Comparison of ENCODE assay signal across 25 cellular contexts in the genomic region with DNA sequence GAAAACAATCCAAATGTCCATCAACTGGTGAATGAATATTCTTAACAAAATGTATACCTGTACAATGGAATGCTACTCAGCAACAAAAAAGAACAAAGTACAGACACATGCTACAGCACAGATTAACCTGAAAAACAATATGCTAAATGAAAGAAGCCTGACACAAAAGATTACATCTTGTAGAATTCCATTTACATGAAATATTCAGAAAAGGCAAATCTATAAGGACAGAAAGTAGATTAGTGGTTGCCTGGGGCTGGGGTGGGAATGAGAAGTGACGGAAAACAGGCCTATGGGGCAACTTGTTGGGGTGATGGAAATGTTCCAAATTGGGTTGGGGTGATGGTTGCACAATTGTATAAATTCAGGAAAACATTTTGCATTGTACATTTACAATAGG.
"Had no signal": no experiment of that assay in that cellular context is flagged by ENCODE, and none has a peak within 500 bp of the region (broad histone marks: within the 10 kb centered on the region; RNA-seq: fewer than 3 reads in every experiment).

No MANE protein-coding gene starts in this region.

- ATAC-seq: activated CD4-positive, alpha-beta T cell treated with anti-CD3 and anti-CD28 coated beads for 36 hours; activated T-helper 17 cell treated with anti-CD3 and anti-CD28 coated beads, Interleukin-2, amount 50 U/mL, for 72 hours; body of pancreas; esophagus mucosa had no signal

- H3K36me3 ChIP-seq: colonic mucosa had no signal

- H3K4me3 ChIP-seq: body of pancreas, colonic mucosa had no signal

- H3K27me3 ChIP-seq: body of pancreas, colonic mucosa had no signal

- DNase-seq: activated CD4-positive, alpha-beta memory T cell treated with anti-CD3 and anti-CD28 coated beads, Interleukin-2, amount 10 ng/mL, durations not matched to agents 7 days and 5 days; activated CD4-positive, alpha-beta T cell treated with anti-CD3 and anti-CD28 coated beads for 36 hours; activated CD4-positive, alpha-beta T cell treated with anti-CD3 and anti-CD28 coated beads, Interleukin-2, amount 10 ng/mL, durations not matched to agents 7 days and 5 days; activated CD4-positive, alpha-beta T cell treated with anti-CD3 and anti-CD28 coated beads, Interleukin-2, amount 50 U/mL, for 4 hours; activated CD4-positive, CD25-positive, alpha-beta regulatory T cell; activated CD4-positive, CD25-positive, alpha-beta regulatory T cell treated with anti-CD3 and anti-CD28 coated beads, Interleukin-2, amount 50 U/mL, for 72 hours; activated CD8-positive, alpha-beta memory T cell treated with anti-CD3 and anti-CD28 coated beads, Interleukin-2, amount 50 U/mL, for 48 hours; activated effector memory CD4-positive, alpha-beta T cell treated with Interleukin-2 at 50 U/mL for 16 hours; activated gamma-delta T cell treated with Interleukin-2 at 50 U/mL for 16 hours; activated naive CD4-positive, alpha-beta T cell treated with anti-CD3 and anti-CD28 coated beads, Interleukin-2, amount 50 U/mL, for 16 hours; activated naive CD4-positive, alpha-beta T cell treated with Interleukin-2 at 50 U/mL for 16 hours; activated T-cell treated with anti-CD3 and anti-CD28 coated beads for 4 hours; activated T-cell treated with anti-CD3 and anti-CD28 coated beads, Interleukin-2, amount 50 U/mL, for 24 hours; amniotic stem cell; anterior cingulate cortex; body of pancreas; central memory CD4-positive, alpha-beta T cell; cerebellar nuclear complex; colonic mucosa; effector CD8-positive, alpha-beta T cell; foreskin fibroblast; head of caudate nucleus; T-helper 2 cell had no signal

- H3K4me1 ChIP-seq: body of pancreas, colonic mucosa had no signal

- H3K9me3 ChIP-seq: body of pancreas, colonic mucosa had no signal

- H3K27ac ChIP-seq: body of pancreas, colonic mucosa had no signal
